ENCODE assay signal across 1 cellular context in genomic region chr7:157434231-157434630, GRCh38.
TF ChIP-seq lines count a peak whose summit lies in the region.

No MANE protein-coding gene starts in this region.

TF ChIP-seq in HepG2, 621 proteins besides CTCF, POLR2A, EP300 and RAD21 (continued from another document):
- TF ChIP-seq ZNF800 (CRISPR knock-in tag; IDR thresholded peaks at IDR 0.05) (no peak), ZNF543 (CRISPR knock-in tag; IDR thresholded peaks at IDR 0.05) (no peak), KDM1A (CRISPR knock-in tag; IDR thresholded peaks at IDR 0.05) (no peak), POLR2AphosphoS5 (IDR thresholded peaks at IDR 0.05; ENCODE audit: low read depth, low read length) (no peak), KDM6A (CRISPR knock-in tag; IDR thresholded peaks at IDR 0.05; ENCODE audit: low read depth) (no peak), ZNF720 (CRISPR knock-in tag; IDR thresholded peaks at IDR 0.05) (no peak), GMEB2 (CRISPR knock-in tag; IDR thresholded peaks at IDR 0.05; ENCODE audit: low read depth) (no peak), CEBPG (CRISPR knock-in tag; IDR thresholded peaks at IDR 0.05) (no peak), MTF1 (CRISPR knock-in tag; IDR thresholded peaks at IDR 0.05) (no peak)
